Comparison of ENCODE assay signal across 1 cellular context in the genomic region with DNA sequence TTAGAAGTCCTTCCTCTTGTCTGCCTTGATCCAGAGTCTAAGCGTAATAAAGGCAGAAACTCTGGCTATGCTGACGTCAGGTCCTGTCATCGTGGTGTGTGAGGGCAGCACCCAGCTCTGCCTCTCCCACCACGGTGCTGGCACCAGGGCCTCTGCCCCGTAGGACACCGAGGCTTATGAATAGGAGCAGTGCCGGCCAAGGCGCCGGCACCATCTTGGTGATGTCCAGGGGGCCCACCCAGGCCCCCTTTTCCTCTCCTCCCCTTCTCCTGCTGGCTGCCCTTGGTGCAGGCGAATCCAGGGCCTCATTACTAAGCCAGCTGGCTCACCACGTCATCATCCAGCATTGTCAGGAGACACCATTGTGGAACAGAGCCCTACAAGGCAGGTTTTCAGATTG.
TF ChIP-seq lines count a peak whose summit lies in the region.

No MANE protein-coding gene starts in this region.

TF ChIP-seq in A549, 52 proteins besides CTCF, POLR2A, EP300 and RAD21 (continued from another document):
- TF ChIP-seq RCOR1 (IDR thresholded peaks at IDR 0.05; ENCODE audit: low read depth, low read length) (no peak), TP53 (CRISPR knock-in tag; IDR thresholded peaks at IDR 0.05) (no peak), SREBF2 (IDR thresholded peaks at IDR 0.05) (no peak), FOSL2 (IDR thresholded peaks at IDR 0.05) (no peak), FOSL2 (CRISPR knock-in tag; IDR thresholded peaks at IDR 0.05) (no peak), KDM1A (IDR thresholded peaks at IDR 0.05; ENCODE audit: low read depth) (no peak)
- TF ChIP-seq, protein P1, sequence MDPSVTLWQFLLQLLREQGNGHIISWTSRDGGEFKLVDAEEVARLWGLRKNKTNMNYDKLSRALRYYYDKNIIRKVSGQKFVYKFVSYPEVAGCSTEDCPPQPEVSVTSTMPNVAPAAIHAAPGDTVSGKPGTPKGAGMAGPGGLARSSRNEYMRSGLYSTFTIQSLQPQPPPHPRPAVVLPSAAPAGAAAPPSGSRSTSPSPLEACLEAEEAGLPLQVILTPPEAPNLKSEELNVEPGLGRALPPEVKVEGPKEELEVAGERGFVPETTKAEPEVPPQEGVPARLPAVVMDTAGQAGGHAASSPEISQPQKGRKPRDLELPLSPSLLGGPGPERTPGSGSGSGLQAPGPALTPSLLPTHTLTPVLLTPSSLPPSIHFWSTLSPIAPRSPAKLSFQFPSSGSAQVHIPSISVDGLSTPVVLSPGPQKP (IDR thresholded peaks at IDR 0.05; ENCODE audit: low read depth, low read length) = no peak
TF ChIP-seq in A549: peak in this region for 0.
